8 cellular contexts compared by ENCODE assay signal in genomic region chr11:62545437-62546243, GRCh38. TPM values are rescaled to one million over a fixed set of nuclear protein-coding genes. Genes with fewer than 3 reads are reported as not detected.
DNase-seq lines count a peak whose midpoint lies in the region; ATAC-seq, FAIRE-seq and TF ChIP-seq lines count a peak whose summit lies in the region.

No MANE protein-coding gene starts in this region.

- peaks cover 47% of the 10 kb centered on the region for H4K20me1 ChIP-seq in HepG2 (ENCODE audit: insufficient read depth, low read length)

- H3K4me3 ChIP-seq in dorsolateral prefrontal cortex (peak overlapping the region; percentile 41 to 79 (median 65)), HepG2 (replicated peaks in 1 of 3; ENCODE audit: insufficient read depth in 1 of 3, low read depth in 2 of 3, low read length in 3 of 3) (peak overlapping the region; percentile 79 to 93 (median 79))

- H3K27ac ChIP-seq in dorsolateral prefrontal cortex (peak overlapping the region in 55 of 59 donors; percentile 12 to 92 (median 80)), HepG2 (ENCODE audit: extremely low read length, insufficient read depth, low read length) (peak overlapping the region; percentile 96)

- H3K9me3 ChIP-seq in HepG2 (ENCODE audit: low read length), result no peaks in the 10 kb centered on the region

- no peak for TF ChIP-seq POLR2A in HepG2 (IDR thresholded peaks at IDR 0.05; ENCODE audit: insufficient read depth in 1 of 2, low read depth in 2 of 2, low read length in 2 of 2)

- no TSS peak for BruUV-seq in HepG2 (replicated peaks; lab: Mats Ljungman, UMichigan)

- CTCF ChIA-PET in HepG2 (lab: Yijun Ruan, JAX; ENCODE audit: low intra/inter-chr PET ratio, low total read pairs), result interaction anchor here (1.1 to 1.5 kb wide), 2 partner anchors 15 to 49 kb away, joined by 3 to 4 read pairs; no protein-coding TSS in a partner anchor

- H3K27me3 ChIP-seq in dorsolateral prefrontal cortex, result peaks cover 0 to 50% (median 28%) of the 10 kb centered on the region in 45 donors
- H3K27me3 ChIP-seq in HepG2 (ENCODE audit: control insufficient read depth in 1 of 2, insufficient read depth in 2 of 2, low read length in 2 of 2), result no peaks in the 10 kb centered on the region

- peak overlapping the region; percentile 96 for H3K9ac ChIP-seq in HepG2 (ENCODE audit: insufficient read depth, low read depth, low read length)

- TF ChIP-seq CTCF in D721Med (IDR thresholded peaks at IDR 0.05; ENCODE audit: insufficient read depth, missing control alignments), result peak; percentile 5
- peak in 1 of 56 donors; percentile 4 for TF ChIP-seq CTCF in dorsolateral prefrontal cortex (IDR thresholded peaks at IDR 0.05 in 54 of 56, conservative IDR thresholded peaks at IDR 0.05 in 2 of 56; ENCODE audit: low read depth in 1 of 56, partially characterized antibody in 56 of 56)
- peak; percentile 64 for TF ChIP-seq CTCF in HepG2 (CRISPR knock-in tag; IDR thresholded peaks at IDR 0.05)

- in situ Hi-C loops in HepG2 (cut with HindIII; ENCODE audit: extremely low pct_ligation_motif_present, low pct_unique_long_range_greater_than_20kb), result no loop called here

- no peak overlapping the region for H2AFZ ChIP-seq in HepG2 (ENCODE audit: low read length)

- TF ChIP-seq EP300 in HepG2 (IDR thresholded peaks at IDR 0.05; ENCODE audit: low read depth in 2 of 2, low read length in 2 of 2) (peak; percentile 26 to 52; a peak in 1 of 4 replicates), HepG2 (CRISPR knock-in tag; IDR thresholded peaks at IDR 0.05; ENCODE audit: borderline replicate concordance) (no peak)

- intact Hi-C loops in dorsolateral prefrontal cortex (cut with DNase I), result loop anchor here in 1 of 2 donors (10.0 kb wide), 1 partner anchor 151 kb away; no protein-coding TSS in a partner anchor
- intact Hi-C loops in HepG2 (cut with micrococcal nuclease; ENCODE audit: unreplicated experiment), result loop anchor here (1.0 to 10.0 kb wide), 3 partner anchors 30 to 151 kb away; no protein-coding TSS in a partner anchor

- peaks cover 59% of the 10 kb centered on the region for H3K79me2 ChIP-seq in HepG2 (ENCODE audit: insufficient read depth, low read length)

- DNase-seq in D721Med (ENCODE audit: insufficient read length, low spot score) (no peak), M059J (ENCODE audit: low read depth) (peak; percentile 95), dorsolateral prefrontal cortex (peak in 2 of 10 donors; percentile 46 to 52), HepG2 (ENCODE audit: low spot score) (peak; percentile 86)
- peak; percentile 73 to 81 for DNase-seq in activated CD4-positive, alpha-beta T cell treated with anti-CD3 and anti-CD28 coated beads for 4 hours
- DNase-seq in stimulated activated CD8-positive, alpha-beta memory T cell treated with anti-CD3 and anti-CD28 coated beads, Interleukin-4, amount 100 ng/mL, for 48 hours, result peak; percentile 73

- peaks cover 2 to 4% of the 10 kb centered on the region in 2 experiments; a peak in 3 of 5 replicates for H3K36me3 ChIP-seq in HepG2 (replicated peaks in 1 of 2; ENCODE audit: control insufficient read depth in 1 of 2, insufficient read depth in 2 of 2, low read length in 2 of 2)

- 1% methylated on average over 35 of the region's 59 CpGs for WGBS in HepG2 (ENCODE audit: low lambda C conversion rate)

- H3K4me1 ChIP-seq in HepG2 (ENCODE audit: insufficient read depth, low read length), result peaks cover 71% of the 10 kb centered on the region

- FAIRE-seq in D721Med (lab: Jason Lieb, UNC) (no peak), HepG2 (lab: Jason Lieb, UNC) (peak; percentile 57)

- peak overlapping the region; percentile 84 for H3K4me2 ChIP-seq in HepG2 (ENCODE audit: low read depth, low read length)

- ATAC-seq in HepG2, result peak; percentile 31
- ATAC-seq in HG03097 (IDR thresholded peaks at IDR 0.05; ENCODE audit: low FRiP score, unreplicated experiment), result no peak
- no peak for ATAC-seq in GM18498 (IDR thresholded peaks at IDR 0.05; ENCODE audit: unreplicated experiment)

- TF ChIP-seq RAD21 in HepG2 (CRISPR knock-in tag; IDR thresholded peaks at IDR 0.05), result peak; percentile 68

- POLR2A ChIA-PET in HepG2 (lab: Yijun Ruan, JAX), result interaction anchor here (1.0 to 4.8 kb wide), 9 partner anchors 13 to 147 kb away, joined by 3 to 45 read pairs (median 4); partner anchors contain the start of genes EEF1G, LBHD1, TUT1 and UQCC3

RNA-seq across cellular contexts. Expression of gene AHNAK, which starts 1.0 kb away (rescaled TPM):
- 51.3 and 141 TPM in 2 replicates for total RNA-seq in M059J (2014; rRNA removed; shearing (Covaris generic))
- 100 to 1,000 TPM in 106 of 120 experiments, 10 to 100 TPM in 14; 61.5 to 470 (median 154) TPM for total RNA-seq in dorsolateral prefrontal cortex
- 25.0 and 40.6 TPM in 2 replicates for total RNA-seq in HepG2 (2016; rRNA removed; fragmentation: Illumina TruSeq; extraction: Trizol)
- 2.9 and 3.7 TPM in 2 replicates for total RNA-seq in HepG2 (2016; cell fraction: cytosol; rRNA removed; fragmentation: Illumina TruSeq; extraction: Trizol; ENCODE audit: low read depth)
- total RNA-seq in HepG2 (2016; cell fraction: insoluble cytoplasmic fraction; rRNA removed; fragmentation: Illumina TruSeq; extraction: Trizol), result 23.2 and 34.7 TPM in 2 replicates
- 6.6 and 7.4 TPM in 2 replicates for total RNA-seq in HepG2 (2016; cell fraction: membrane; rRNA removed; fragmentation: Illumina TruSeq; extraction: Trizol)
- 76.4 and 80.4 TPM in 2 replicates for total RNA-seq in HepG2 (2016; cell fraction: nucleus; rRNA removed; fragmentation: Illumina TruSeq; extraction: Trizol)
- 22.8 and 23.4 TPM in 2 replicates for polyA plus RNA-seq in HepG2 (2011; rRNA removed)
- polyA plus RNA-seq in HepG2 (2011; cell fraction: cytosol; rRNA removed), result 14.7 and 20.1 TPM in 2 replicates
- 57.1 and 57.5 TPM in 2 replicates for polyA plus RNA-seq in HepG2 (2011; cell fraction: nucleus; rRNA removed)
- polyA plus RNA-seq in HepG2 (2012), result 55.5 and 61.9 TPM in 2 replicates
- polyA plus RNA-seq in HepG2 (2016; cell fraction: cytosol; fragmentation: Illumina TruSeq; extraction: Trizol; ENCODE audit: low read depth), result 0.98 and 1.1 TPM in 2 replicates
- 11.6 and 12.9 TPM in 2 replicates for polyA plus RNA-seq in HepG2 (2016; cell fraction: insoluble cytoplasmic fraction; fragmentation: Illumina TruSeq; extraction: Trizol; ENCODE audit: low read depth)
- 2.0 and 2.1 TPM in 2 replicates for polyA plus RNA-seq in HepG2 (2016; cell fraction: membrane; fragmentation: Illumina TruSeq; extraction: Trizol; ENCODE audit: low read depth)
- polyA plus RNA-seq in HepG2 (2016; cell fraction: nucleus; fragmentation: Illumina TruSeq; extraction: Trizol; ENCODE audit: insufficient read depth, low read depth), result 33.5 and 38.4 TPM in 2 replicates
- polyA minus RNA-seq in HepG2 (2011; rRNA and poly(A)+ RNA removed; ENCODE audit: low replicate concordance), result 99.6 and 234 TPM in 2 replicates
- 122 and 157 TPM in 2 replicates for polyA minus RNA-seq in HepG2 (2011; cell fraction: cytosol; rRNA and poly(A)+ RNA removed)
- 192 and 213 TPM in 2 replicates for polyA minus RNA-seq in HepG2 (2011; cell fraction: nucleus; rRNA and poly(A)+ RNA removed)

RNA-seq across cellular contexts. Expression of gene EEF1G, which starts 28.1 kb away (rescaled TPM):
- 940 and 974 TPM in 2 replicates for total RNA-seq in M059J (2014; rRNA removed; shearing (Covaris generic))
- total RNA-seq in dorsolateral prefrontal cortex, result 100 to 1,000 TPM; 260 to 479 (median 336) TPM
- total RNA-seq in HepG2 (2016; rRNA removed; fragmentation: Illumina TruSeq; extraction: Trizol), result 1,787 and 2,092 TPM in 2 replicates
- 2,019 and 2,497 TPM in 2 replicates for total RNA-seq in HepG2 (2016; cell fraction: cytosol; rRNA removed; fragmentation: Illumina TruSeq; extraction: Trizol; ENCODE audit: low read depth)
- total RNA-seq in HepG2 (2016; cell fraction: insoluble cytoplasmic fraction; rRNA removed; fragmentation: Illumina TruSeq; extraction: Trizol), result 1,856 and 2,038 TPM in 2 replicates
- total RNA-seq in HepG2 (2016; cell fraction: membrane; rRNA removed; fragmentation: Illumina TruSeq; extraction: Trizol), result 4,333 and 4,899 TPM in 2 replicates
- total RNA-seq in HepG2 (2016; cell fraction: nucleus; rRNA removed; fragmentation: Illumina TruSeq; extraction: Trizol), result 776 and 846 TPM in 2 replicates
- polyA plus RNA-seq in HepG2 (2011; rRNA removed), result 1,819 and 2,144 TPM in 2 replicates
- polyA plus RNA-seq in HepG2 (2011; cell fraction: cytosol; rRNA removed), result 2,392 and 2,528 TPM in 2 replicates
- 525 and 588 TPM in 2 replicates for polyA plus RNA-seq in HepG2 (2011; cell fraction: nucleus; rRNA removed)
- 1,720 and 1,805 TPM in 2 replicates for polyA plus RNA-seq in HepG2 (2012)
- 2,631 and 2,980 TPM in 2 replicates for polyA plus RNA-seq in HepG2 (2016; cell fraction: cytosol; fragmentation: Illumina TruSeq; extraction: Trizol; ENCODE audit: low read depth)
- 2,163 and 2,164 TPM in 2 replicates for polyA plus RNA-seq in HepG2 (2016; cell fraction: insoluble cytoplasmic fraction; fragmentation: Illumina TruSeq; extraction: Trizol; ENCODE audit: low read depth)
- 4,391 and 4,816 TPM in 2 replicates for polyA plus RNA-seq in HepG2 (2016; cell fraction: membrane; fragmentation: Illumina TruSeq; extraction: Trizol; ENCODE audit: low read depth)
- polyA plus RNA-seq in HepG2 (2016; cell fraction: nucleus; fragmentation: Illumina TruSeq; extraction: Trizol; ENCODE audit: insufficient read depth, low read depth), result 1,221 and 1,290 TPM in 2 replicates
- polyA minus RNA-seq in HepG2 (2011; rRNA and poly(A)+ RNA removed; ENCODE audit: low replicate concordance), result 1,467 and 2,851 TPM in 2 replicates
- polyA minus RNA-seq in HepG2 (2011; cell fraction: cytosol; rRNA and poly(A)+ RNA removed), result 835 and 903 TPM in 2 replicates
- 177 and 251 TPM in 2 replicates for polyA minus RNA-seq in HepG2 (2011; cell fraction: nucleus; rRNA and poly(A)+ RNA removed)

RNA-seq across cellular contexts. Expression of gene TUT1, which starts 45.7 kb away (rescaled TPM):
- 5.2 and 7.6 TPM in 2 replicates for total RNA-seq in M059J (2014; rRNA removed; shearing (Covaris generic))
- 10 to 100 TPM; 11.6 to 30.9 (median 19.4) TPM for total RNA-seq in dorsolateral prefrontal cortex
- total RNA-seq in HepG2 (2016; rRNA removed; fragmentation: Illumina TruSeq; extraction: Trizol), result 8.5 and 9.7 TPM in 2 replicates
- total RNA-seq in HepG2 (2016; cell fraction: cytosol; rRNA removed; fragmentation: Illumina TruSeq; extraction: Trizol; ENCODE audit: low read depth), result 2.2 and 4.6 TPM in 2 replicates
- total RNA-seq in HepG2 (2016; cell fraction: insoluble cytoplasmic fraction; rRNA removed; fragmentation: Illumina TruSeq; extraction: Trizol), result 6.9 and 10.1 TPM in 2 replicates
- 3.7 and 6.0 TPM in 2 replicates for total RNA-seq in HepG2 (2016; cell fraction: membrane; rRNA removed; fragmentation: Illumina TruSeq; extraction: Trizol)
- 8.1 and 9.3 TPM in 2 replicates for total RNA-seq in HepG2 (2016; cell fraction: nucleus; rRNA removed; fragmentation: Illumina TruSeq; extraction: Trizol)
- polyA plus RNA-seq in HepG2 (2011; rRNA removed), result 14.3 and 17.5 TPM in 2 replicates
- 6.3 and 8.4 TPM in 2 replicates for polyA plus RNA-seq in HepG2 (2011; cell fraction: cytosol; rRNA removed)
- 43.5 and 52.1 TPM in 2 replicates for polyA plus RNA-seq in HepG2 (2011; cell fraction: nucleus; rRNA removed)
- polyA plus RNA-seq in HepG2 (2012), result 13.1 and 14.1 TPM in 2 replicates
- polyA plus RNA-seq in HepG2 (2016; cell fraction: cytosol; fragmentation: Illumina TruSeq; extraction: Trizol; ENCODE audit: low read depth), result 2.4 and 2.7 TPM in 2 replicates
- 7.0 and 9.3 TPM in 2 replicates for polyA plus RNA-seq in HepG2 (2016; cell fraction: insoluble cytoplasmic fraction; fragmentation: Illumina TruSeq; extraction: Trizol; ENCODE audit: low read depth)
- 3.7 and 4.0 TPM in 2 replicates for polyA plus RNA-seq in HepG2 (2016; cell fraction: membrane; fragmentation: Illumina TruSeq; extraction: Trizol; ENCODE audit: low read depth)
- 25.7 TPM in 2 replicates for polyA plus RNA-seq in HepG2 (2016; cell fraction: nucleus; fragmentation: Illumina TruSeq; extraction: Trizol; ENCODE audit: insufficient read depth, low read depth)
- polyA minus RNA-seq in HepG2 (2011; rRNA and poly(A)+ RNA removed; ENCODE audit: low replicate concordance), result 12.6 and 15.7 TPM in 2 replicates
- polyA minus RNA-seq in HepG2 (2011; cell fraction: cytosol; rRNA and poly(A)+ RNA removed), result 4.7 and 8.8 TPM in 2 replicates
- 3.9 and 9.4 TPM in 2 replicates for polyA minus RNA-seq in HepG2 (2011; cell fraction: nucleus; rRNA and poly(A)+ RNA removed)

RNA-seq across cellular contexts. Expression of gene MTA2, which starts 56.0 kb away (rescaled TPM):
- total RNA-seq in M059J (2014; rRNA removed; shearing (Covaris generic)), result 104 and 148 TPM in 2 replicates
- total RNA-seq in dorsolateral prefrontal cortex (10 to 100 TPM; 39.4 to 85.0 (median 58.9) TPM), HepG2 (2016; rRNA removed; fragmentation: Illumina TruSeq; extraction: Trizol) (58.1 and 70.0 TPM in 2 replicates)
- 7.1 and 9.5 TPM in 2 replicates for total RNA-seq in HepG2 (2016; cell fraction: cytosol; rRNA removed; fragmentation: Illumina TruSeq; extraction: Trizol; ENCODE audit: low read depth)
- 50.7 and 71.8 TPM in 2 replicates for total RNA-seq in HepG2 (2016; cell fraction: insoluble cytoplasmic fraction; rRNA removed; fragmentation: Illumina TruSeq; extraction: Trizol)
- total RNA-seq in HepG2 (2016; cell fraction: membrane; rRNA removed; fragmentation: Illumina TruSeq; extraction: Trizol), result 25.5 and 28.8 TPM in 2 replicates
- 47.0 and 57.9 TPM in 2 replicates for total RNA-seq in HepG2 (2016; cell fraction: nucleus; rRNA removed; fragmentation: Illumina TruSeq; extraction: Trizol)
- polyA plus RNA-seq in HepG2 (2011; rRNA removed), result 14.0 and 16.8 TPM in 2 replicates
- polyA plus RNA-seq in HepG2 (2011; cell fraction: cytosol; rRNA removed), result 9.2 and 10.6 TPM in 2 replicates
- 53.6 and 67.6 TPM in 2 replicates for polyA plus RNA-seq in HepG2 (2011; cell fraction: nucleus; rRNA removed)
- 30.7 and 30.9 TPM in 2 replicates for polyA plus RNA-seq in HepG2 (2012)
- polyA plus RNA-seq in HepG2 (2016; cell fraction: cytosol; fragmentation: Illumina TruSeq; extraction: Trizol; ENCODE audit: low read depth), result 4.0 and 4.5 TPM in 2 replicates
- polyA plus RNA-seq in HepG2 (2016; cell fraction: insoluble cytoplasmic fraction; fragmentation: Illumina TruSeq; extraction: Trizol; ENCODE audit: low read depth), result 47.2 and 53.8 TPM in 2 replicates
- polyA plus RNA-seq in HepG2 (2016; cell fraction: membrane; fragmentation: Illumina TruSeq; extraction: Trizol; ENCODE audit: low read depth), result 12.6 and 14.0 TPM in 2 replicates
- polyA plus RNA-seq in HepG2 (2016; cell fraction: nucleus; fragmentation: Illumina TruSeq; extraction: Trizol; ENCODE audit: insufficient read depth, low read depth), result 121 and 126 TPM in 2 replicates
- 21.5 and 102 TPM in 2 replicates for polyA minus RNA-seq in HepG2 (2011; rRNA and poly(A)+ RNA removed; ENCODE audit: low replicate concordance)
- polyA minus RNA-seq in HepG2 (2011; cell fraction: cytosol; rRNA and poly(A)+ RNA removed), result 11.9 and 14.7 TPM in 2 replicates
- polyA minus RNA-seq in HepG2 (2011; cell fraction: nucleus; rRNA and poly(A)+ RNA removed), result 37.2 and 50.7 TPM in 2 replicates
